ENCODE assay signal across 1 cellular context in genomic region chr6:28802417-28803336, GRCh38.
TF ChIP-seq lines count a peak whose summit lies in the region.

No MANE protein-coding gene starts in this region.

TF ChIP-seq in HepG2, 621 proteins besides CTCF, POLR2A, EP300 and RAD21 (continued from another document and continues in another):
- TF ChIP-seq ZHX2 (IDR thresholded peaks at IDR 0.05; ENCODE audit: low read depth) (no peak), ZHX2 (CRISPR knock-in tag; IDR thresholded peaks at IDR 0.05; ENCODE audit: borderline replicate concordance) (no peak), ZNF292 (CRISPR knock-in tag; IDR thresholded peaks at IDR 0.05; ENCODE audit: borderline replicate concordance, low read depth) (no peak), HIVEP1 (CRISPR knock-in tag; IDR thresholded peaks at IDR 0.05) (no peak), DPF2 (CRISPR knock-in tag; IDR thresholded peaks at IDR 0.05; ENCODE audit: borderline replicate concordance, low read depth) (no peak), ZNF800 (CRISPR knock-in tag; IDR thresholded peaks at IDR 0.05) (no peak), SP2 (CRISPR knock-in tag; IDR thresholded peaks at IDR 0.05) (no peak), ZBTB39 (CRISPR knock-in tag; IDR thresholded peaks at IDR 0.05) (no peak), ZSCAN30 (CRISPR knock-in tag; IDR thresholded peaks at IDR 0.05) (no peak), STAT6 (CRISPR knock-in tag; IDR thresholded peaks at IDR 0.05; ENCODE audit: borderline replicate concordance) (no peak), ZBTB2 (CRISPR knock-in tag; IDR thresholded peaks at IDR 0.05; ENCODE audit: low read depth) (no peak), ZNF142 (CRISPR knock-in tag; IDR thresholded peaks at IDR 0.05) (no peak), HMGXB4 (CRISPR knock-in tag; IDR thresholded peaks at IDR 0.05; ENCODE audit: borderline replicate concordance in 1 of 2, low read depth in 1 of 2) (peak in 1 of 2 experiments; percentile 55; a peak in 3 of 4 replicates), GATAD2A (CRISPR knock-in tag; IDR thresholded peaks at IDR 0.05) (0 out of 2 replicates have a peak, but pooled peaks have one; percentile 24), ETV6 (CRISPR knock-in tag; conservative IDR thresholded peaks at IDR 0.05) (no peak), ZNF280B (CRISPR knock-in tag; IDR thresholded peaks at IDR 0.05; ENCODE audit: borderline replicate concordance) (no peak), ATF7 (IDR thresholded peaks at IDR 0.05) (no peak), ATF7 (CRISPR knock-in tag; IDR thresholded peaks at IDR 0.05) (no peak), ZNF24 (IDR thresholded peaks at IDR 0.05) (peak; percentile 82; the same call in 1 of the 2 replicates), FOSL1 (CRISPR knock-in tag; IDR thresholded peaks at IDR 0.05; ENCODE audit: borderline replicate concordance) (no peak), ZBTB21 (CRISPR knock-in tag; IDR thresholded peaks at IDR 0.05) (no peak), MIXL1 (CRISPR knock-in tag; IDR thresholded peaks at IDR 0.05) (no peak), MED13 (CRISPR knock-in tag; IDR thresholded peaks at IDR 0.05) (no peak), DZIP1 (CRISPR knock-in tag; IDR thresholded peaks at IDR 0.05) (no peak), MAFF (IDR thresholded peaks at IDR 0.05; ENCODE audit: low read depth, low read length) (no peak)
